In genomic region chr9:84823426-84824271, GRCh38 we compare ENCODE assay signal across 12 cellular contexts.
DNase-seq lines count a peak whose midpoint lies in the region; ATAC-seq and TF ChIP-seq lines count a peak whose summit lies in the region.
"Had no signal": no experiment of that assay in that cellular context is flagged by ENCODE, and none has a peak within 500 bp of the region (broad histone marks: within the 10 kb centered on the region; RNA-seq: fewer than 3 reads in every experiment).

No MANE protein-coding gene starts in this region.

- H3K4me3 ChIP-seq in GM12864 (ENCODE audit: low read depth, low read length) (no peak overlapping the region), trophoblast cell (ENCODE audit: low read depth, low read length) (no peak overlapping the region)
- H3K4me3 ChIP-seq: prostate gland had no signal

- H4K8ac ChIP-seq in H9 (replicated peaks; ENCODE audit: insufficient read length, low read depth, low read length) (no peak overlapping the region), trophoblast cell (ENCODE audit: low read depth, low read length) (no peak overlapping the region)

- no peak overlapping the region for H3K56ac ChIP-seq in H9 (ENCODE audit: insufficient read length, low read depth, low read length)

- H2BK20ac ChIP-seq in H9 (ENCODE audit: low read depth, low read length, poor library complexity, severe bottlenecking) = no peak overlapping the region

- H3K23ac ChIP-seq in H9 (ENCODE audit: insufficient read length, low read depth, low read length) = no peak overlapping the region
- no peak overlapping the region for H3K23ac ChIP-seq in trophoblast cell (ENCODE audit: low read length)

- no peaks in the 10 kb centered on the region; a peak in 2 of 7 replicates for H3K36me3 Mint-ChIP-seq in H9 (ENCODE audit: insufficient read depth in 1 of 3, low read depth in 3 of 3)
- no peaks in the 10 kb centered on the region for H3K36me3 Mint-ChIP-seq in activated T-helper 17 cell treated with anti-CD3 and anti-CD28 coated beads, Interleukin-2, amount 50 U/mL, for 72 hours (ENCODE audit: low read depth)

- no peaks in the 10 kb centered on the region for H3K27me3 ChIP-seq in H9 (ENCODE audit: insufficient read depth, low read length)
- H3K27me3 ChIP-seq in trophoblast cell (ENCODE audit: insufficient read depth, low read length) = no peaks in the 10 kb centered on the region

- no peak overlapping the region for H2BK15ac ChIP-seq in H9 (ENCODE audit: low read depth, low read length)

- H3K27me3 Mint-ChIP-seq in H9 (ENCODE audit: low read depth) = peaks cover 4% of the 10 kb centered on the region; the same call in 1 of the 2 replicates
- peaks cover 7% of the 10 kb centered on the region for H3K27me3 Mint-ChIP-seq in activated T-helper 17 cell treated with anti-CD3 and anti-CD28 coated beads, Interleukin-2, amount 50 U/mL, for 72 hours
- H3K27me3 Mint-ChIP-seq: B cell had no signal

- H2AFZ ChIP-seq in H9 (ENCODE audit: low read length) (no peak overlapping the region), trophoblast cell (ENCODE audit: insufficient read depth, low read length, poor library complexity) (no peak overlapping the region)

- WGBS in H9 (ENCODE audit: extremely low coverage, insufficient read length, low lambda C conversion rate) = no CpG with 5 or more reads among the region's 8 CpGs
- no CpG with 5 or more reads among the region's 8 CpGs for WGBS in trophoblast cell (ENCODE audit: extremely low coverage, insufficient coverage, insufficient read length)

- H4K20me1 ChIP-seq in H9 (ENCODE audit: control insufficient read depth, insufficient read depth, insufficient read length) = no peaks in the 10 kb centered on the region

- TF ChIP-seq CTCF in GM12864 (IDR thresholded peaks at IDR 0.05; ENCODE audit: low read depth, low read length, missing control alignments) (no peak), H9 (conservative IDR thresholded peaks at IDR 0.05) (no peak)

- no peak overlapping the region for H2BK12ac ChIP-seq in H9 (ENCODE audit: insufficient read length, low read depth, low read length)
- no peak overlapping the region for H2BK12ac ChIP-seq in trophoblast cell (ENCODE audit: low read length)

- H3K36me3 ChIP-seq in trophoblast cell (ENCODE audit: control insufficient read depth in 1 of 2, insufficient read depth in 2 of 2, low read length in 2 of 2) = no peaks in the 10 kb centered on the region
- H3K36me3 ChIP-seq: prostate gland had no signal

- H3K4me1 ChIP-seq in H9 (ENCODE audit: insufficient read depth, low read length) = no peaks in the 10 kb centered on the region
- H3K4me1 ChIP-seq in trophoblast cell (ENCODE audit: control insufficient read depth in 1 of 2, insufficient read depth in 2 of 2, low read length in 2 of 2) = no peaks in the 10 kb centered on the region
- H3K4me1 ChIP-seq: prostate gland had no signal

- H2BK120ac ChIP-seq in H9 (ENCODE audit: low read depth, low read length, poor library complexity, severe bottlenecking) = no peak overlapping the region
- H2BK120ac ChIP-seq in trophoblast cell (ENCODE audit: insufficient read depth, low read length, poor library complexity) = no peak overlapping the region

- DNase-seq in GM12864 (ENCODE audit: low read depth) = peak; percentile 25
- DNase-seq in fibroblast of the conjunctiva (ENCODE audit: low read depth) = peak; percentile 43
- no peak for DNase-seq in H9
- DNase-seq in stimulated activated CD4-positive, alpha-beta T cell treated with anti-CD3 and anti-CD28 coated beads, Interleukin-2, amount 100 ng/mL, for 48 hours = no peak
- no peak for DNase-seq in trophoblast cell
- DNase-seq: activated T-cell treated with anti-CD3 and anti-CD28 coated beads, Interleukin-2, amount 50 U/mL, for 72 hours; NCI-H748 treated with DMSO at 0.1 percent for 48 hours had no signal

- H3K9ac ChIP-seq in H9 (ENCODE audit: extremely low read depth, insufficient read length, low read length) (no peak overlapping the region), trophoblast cell (ENCODE audit: low read length) (no peak overlapping the region)

- no peak overlapping the region for H3K18ac ChIP-seq in H9 (ENCODE audit: insufficient read length, low read depth, low read length)
- H3K18ac ChIP-seq in trophoblast cell (ENCODE audit: low read length) = no peak overlapping the region

- ATAC-seq in GM21423 (IDR thresholded peaks at IDR 0.05; ENCODE audit: unreplicated experiment) (peak; percentile 85), HG03442 (IDR thresholded peaks at IDR 0.05; ENCODE audit: unreplicated experiment) (peak; percentile 67)
- no peak for ATAC-seq in activated T-helper 17 cell treated with anti-CD3 and anti-CD28 coated beads, Interleukin-2, amount 50 U/mL, for 72 hours (replicated peaks)
- ATAC-seq: activated T-cell treated with anti-CD3 and anti-CD28 coated beads, Interleukin-2, amount 50 U/mL, for 72 hours had no signal

- no peaks in the 10 kb centered on the region for H3K9me3 ChIP-seq in H9 (ENCODE audit: control insufficient read depth, low read depth, low read length)
- H3K9me3 ChIP-seq in trophoblast cell (ENCODE audit: insufficient read depth, low read depth, low read length) = no peaks in the 10 kb centered on the region
- H3K9me3 ChIP-seq: prostate gland had no signal

- no peaks in the 10 kb centered on the region for H3K23me2 ChIP-seq in H9 (ENCODE audit: insufficient read length, low read depth, low read length, poor library complexity, severe bottlenecking)

- H3K79me1 ChIP-seq in H9 (ENCODE audit: insufficient read depth, low read depth, low read length, poor library complexity, severe bottlenecking) (no peaks in the 10 kb centered on the region), trophoblast cell (ENCODE audit: low read length) (no peaks in the 10 kb centered on the region)

- H3T11ph ChIP-seq in H9 (ENCODE audit: low read length) = no peak overlapping the region

- no peak overlapping the region for H4K5ac ChIP-seq in H9 (ENCODE audit: insufficient read length, low read depth, low read length)

- no peak overlapping the region for H4K12ac ChIP-seq in trophoblast cell (ENCODE audit: low read depth, low read length)

- peaks cover 0 to 12% of the 10 kb centered on the region in 2 experiments; a peak in 3 of 4 replicates for H3K4me1 Mint-ChIP-seq in H9
- no peaks in the 10 kb centered on the region for H3K4me1 Mint-ChIP-seq in activated T-helper 17 cell treated with anti-CD3 and anti-CD28 coated beads, Interleukin-2, amount 50 U/mL, for 72 hours
- H3K4me1 Mint-ChIP-seq: B cell had no signal

- H3K4me3 Mint-ChIP-seq in H9 = no peak overlapping the region
- H3K4me3 Mint-ChIP-seq in activated T-helper 17 cell treated with anti-CD3 and anti-CD28 coated beads, Interleukin-2, amount 50 U/mL, for 72 hours = no peak overlapping the region
- H3K4me3 Mint-ChIP-seq: activated T-cell treated with anti-CD3 and anti-CD28 coated beads, Interleukin-2, amount 50 U/mL, for 72 hours; B cell had no signal

- H3K4ac ChIP-seq in H9 (ENCODE audit: low read depth, low read length) = no peak overlapping the region
- no peak overlapping the region for H3K4ac ChIP-seq in trophoblast cell (ENCODE audit: low read depth, low read length)

- no peaks in the 10 kb centered on the region for H3K9me3 Mint-ChIP-seq in H9
- no peaks in the 10 kb centered on the region for H3K9me3 Mint-ChIP-seq in activated T-helper 17 cell treated with anti-CD3 and anti-CD28 coated beads, Interleukin-2, amount 50 U/mL, for 72 hours
- H3K9me3 Mint-ChIP-seq: activated T-cell treated with anti-CD3 and anti-CD28 coated beads, Interleukin-2, amount 50 U/mL, for 72 hours had no signal

- H2BK5ac ChIP-seq in H9 (ENCODE audit: insufficient read length, low read length) (no peak overlapping the region), trophoblast cell (ENCODE audit: low read depth, low read length, poor library complexity) (no peak overlapping the region)

- no peak overlapping the region for H2AK5ac ChIP-seq in H9 (ENCODE audit: insufficient read length, low read length)
- no peak overlapping the region for H2AK5ac ChIP-seq in trophoblast cell (ENCODE audit: low read length)

- H3K14ac ChIP-seq in H9 (ENCODE audit: insufficient read depth, low read length) = no peak overlapping the region
- no peak overlapping the region for H3K14ac ChIP-seq in trophoblast cell (ENCODE audit: low read length)

- H3K79me2 ChIP-seq in H9 (ENCODE audit: insufficient read depth, low read length) (no peaks in the 10 kb centered on the region), trophoblast cell (ENCODE audit: control insufficient read depth, insufficient read depth, low read length, poor library complexity) (no peaks in the 10 kb centered on the region)

- H4K91ac ChIP-seq in H9 (ENCODE audit: insufficient read length, low read depth, low read length) = no peak overlapping the region
- no peak overlapping the region for H4K91ac ChIP-seq in trophoblast cell (ENCODE audit: low read depth, low read length)

- H3K27ac ChIP-seq in H9 (ENCODE audit: insufficient read length, low read depth, low read length) (no peak overlapping the region), trophoblast cell (ENCODE audit: low read depth, low read length) (no peak overlapping the region)
- H3K27ac ChIP-seq: prostate gland had no signal

- H3K4me2 ChIP-seq in H9 (ENCODE audit: insufficient read depth, insufficient read length, low read length) (no peak overlapping the region), trophoblast cell (ENCODE audit: low read length) (no peak overlapping the region)

- no peak overlapping the region; a peak in 1 of 7 replicates for H3K27ac Mint-ChIP-seq in H9
- H3K27ac Mint-ChIP-seq in activated T-helper 17 cell treated with anti-CD3 and anti-CD28 coated beads, Interleukin-2, amount 50 U/mL, for 72 hours = no peak overlapping the region
- H3K27ac Mint-ChIP-seq: activated T-cell treated with anti-CD3 and anti-CD28 coated beads, Interleukin-2, amount 50 U/mL, for 72 hours; B cell had no signal

Comparison
In these comparisons a context has a peak if more than half of its experiments do, and no peak if none do; other contexts are left out.
1. DNase-seq: peak in GM12864 (single experiment) and fibroblast of the conjunctiva (single experiment); none in H9 (single experiment), stimulated activated CD4-positive, alpha-beta T cell treated with anti-CD3 and anti-CD28 coated beads, Interleukin-2, amount 100 ng/mL, for 48 hours (0 of 2) and trophoblast cell (0 of 2).